8 cellular contexts compared by ENCODE assay signal in genomic region chr7:152145853-152146466, GRCh38.
A peak's percentile ranks its signal among the peaks of the same experiment; 100 is the strongest.
DNase-seq lines count a peak whose midpoint lies in the region; ATAC-seq, FAIRE-seq and TF ChIP-seq lines count a peak whose summit lies in the region.

No MANE protein-coding gene starts in this region.

- peaks cover 28% of the 10 kb centered on the region for H3F3A ChIP-seq in GM23248 (ENCODE audit: insufficient read depth)

- peak; percentile 73 for FAIRE-seq in keratinocyte (lab: Jason Lieb, UNC)

- H3K9ac ChIP-seq in GM23248, result no peak overlapping the region
- no peak overlapping the region for H3K9ac ChIP-seq in OCI-LY3 (ENCODE audit: low read length)
- no peak overlapping the region for H3K9ac ChIP-seq in keratinocyte (ENCODE audit: control insufficient read depth, extremely low read depth, insufficient read depth, low read length)

- intact Hi-C loops in MCF 10A (cut with micrococcal nuclease), result loop anchor here (2.0 to 10.0 kb wide), 3 partner anchors 271 to 561 kb away; partner anchors contain the start of gene PRKAG2
- intact Hi-C loops in tibial artery (cut with DNase I; ENCODE audit: low total_unique reads), result no loop called here

- H3K27me3 Mint-ChIP-seq in CD8-positive, alpha-beta memory T cell, result no peaks in the 10 kb centered on the region
- H3K27me3 Mint-ChIP-seq in MCF 10A (ENCODE audit: insufficient read depth, unreplicated experiment), result no peaks in the 10 kb centered on the region

- H3K9me2 ChIP-seq in GM23248 (ENCODE audit: insufficient read depth), result no peaks in the 10 kb centered on the region

- H3K9me3 Mint-ChIP-seq in CD8-positive, alpha-beta memory T cell, result no peaks in the 10 kb centered on the region
- no peaks in the 10 kb centered on the region for H3K9me3 Mint-ChIP-seq in MCF 10A (ENCODE audit: unreplicated experiment)

- BruUV-seq in MCF 10A (replicated peaks; lab: Mats Ljungman, UMichigan), result no TSS peak

- peak; percentile 63 for TF ChIP-seq CTCF in OCI-LY3 (IDR thresholded peaks at IDR 0.05; ENCODE audit: low read depth, low read length)
- peak; percentile 67 for TF ChIP-seq CTCF in MCF 10A (IDR thresholded peaks at IDR 0.05; ENCODE audit: unreplicated experiment)
- peak; percentile 60 to 74 (median 61) for TF ChIP-seq CTCF in keratinocyte (optimal IDR thresholded peaks at IDR 0.05 in 1 of 3, IDR thresholded peaks at IDR 0.05 in 1 of 3, conservative IDR thresholded peaks at IDR 0.05 in 1 of 3; ENCODE audit: extremely low read depth in 1 of 3, insufficient read depth in 2 of 3, low read length in 3 of 3)
- TF ChIP-seq CTCF in tibial artery (IDR thresholded peaks at IDR 0.05), result peak; percentile 35 to 49

- in situ Hi-C loops in GM23248 (cut with MboI), result no loop called here

- no peaks in the 10 kb centered on the region for H3K27me3 ChIP-seq in CD8-positive, alpha-beta memory T cell (ENCODE audit: insufficient read depth, low read length, poor library complexity, severe bottlenecking)
- no peaks in the 10 kb centered on the region for H3K27me3 ChIP-seq in GM23248 (replicated peaks; ENCODE audit: insufficient read depth)
- no peaks in the 10 kb centered on the region for H3K27me3 ChIP-seq in OCI-LY3 (ENCODE audit: low read depth, low read length)
- H3K27me3 ChIP-seq in keratinocyte (ENCODE audit: control insufficient read depth, extremely low read depth, insufficient read depth, low read length), result no peaks in the 10 kb centered on the region
- H3K27me3 ChIP-seq in tibial artery, result no peaks in the 10 kb centered on the region

- peak overlapping the region in 7 of 8 donors; percentile 38 to 93 (median 89) for H3K27ac Mint-ChIP-seq in CD8-positive, alpha-beta memory T cell
- peak overlapping the region; percentile 39 for H3K27ac Mint-ChIP-seq in MCF 10A (ENCODE audit: low read depth, unreplicated experiment)

- H3K9me3 ChIP-seq in CD8-positive, alpha-beta memory T cell (ENCODE audit: low read length), result no peaks in the 10 kb centered on the region
- H3K9me3 ChIP-seq in GM23248 (ENCODE audit: low read depth), result no peaks in the 10 kb centered on the region
- H3K9me3 ChIP-seq in OCI-LY3 (ENCODE audit: insufficient read depth, low read length), result no peaks in the 10 kb centered on the region
- no peaks in the 10 kb centered on the region for H3K9me3 ChIP-seq in keratinocyte (ENCODE audit: control insufficient read depth, low read depth, low read length)
- H3K9me3 ChIP-seq in tibial artery, result no peaks in the 10 kb centered on the region

- dilution Hi-C loops in keratinocyte (cut with MboI; ENCODE audit: extremely low pct_ligation_motif_present, low sequenced_read_pairs), result no loop called here

- H3K27ac ChIP-seq in CD8-positive, alpha-beta memory T cell (ENCODE audit: low read depth, low read length), result no peak overlapping the region
- 0 out of 2 replicates have a peak overlapping the region, but pooled peaks have one; percentile 11 for H3K27ac ChIP-seq in GM23248
- no peak overlapping the region for H3K27ac ChIP-seq in OCI-LY3 (ENCODE audit: low read length)
- no peak overlapping the region for H3K27ac ChIP-seq in keratinocyte (ENCODE audit: control insufficient read depth, insufficient read depth, low read length)
- H3K27ac ChIP-seq in tibial artery, result peak overlapping the region in 1 of 2 donors; percentile 26

- no peak overlapping the region for H3K4me3 ChIP-seq in CD8-positive, alpha-beta memory T cell (ENCODE audit: low read length)
- no peak overlapping the region for H3K4me3 ChIP-seq in GM23248
- H3K4me3 ChIP-seq in OCI-LY3 (ENCODE audit: low read length), result no peak overlapping the region
- no peak overlapping the region for H3K4me3 ChIP-seq in keratinocyte (ENCODE audit: control insufficient read depth in 2 of 3, extremely low read depth in 1 of 3, insufficient read depth in 2 of 3, low read depth in 1 of 3, low read length in 3 of 3)
- no peak overlapping the region for H3K4me3 ChIP-seq in tibial artery

- H4K20me1 ChIP-seq in GM23248 (ENCODE audit: insufficient read depth) (peaks cover 14% of the 10 kb centered on the region; the same call in 1 of the 2 replicates), OCI-LY3 (ENCODE audit: insufficient read depth, low read length) (0 out of 2 replicates have a peak, but pooled peaks cover 8% of the 10 kb centered on the region), keratinocyte (ENCODE audit: control insufficient read depth, extremely low read depth, insufficient read depth, low read length) (no peaks in the 10 kb centered on the region)

- H2AFZ ChIP-seq in GM23248 (no peak overlapping the region), OCI-LY3 (ENCODE audit: low read depth, low read length) (no peak overlapping the region), keratinocyte (ENCODE audit: control insufficient read depth, low read length) (no peak overlapping the region)

- peak overlapping the region in 3 of 7 donors; percentile 0 to 69 (median 10) for H3K4me3 Mint-ChIP-seq in CD8-positive, alpha-beta memory T cell
- no peak overlapping the region for H3K4me3 Mint-ChIP-seq in MCF 10A (ENCODE audit: unreplicated experiment)

- H3K4me1 Mint-ChIP-seq in CD8-positive, alpha-beta memory T cell, result peaks cover 39 to 46% (median 40%) of the 10 kb centered on the region in 3 donors
- H3K4me1 Mint-ChIP-seq in MCF 10A (ENCODE audit: insufficient read depth, unreplicated experiment), result peaks cover 5% of the 10 kb centered on the region

- POLR2A ChIA-PET in CD8-positive, alpha-beta memory T cell (lab: Charles Lee), result no interaction called here
- POLR2A ChIA-PET in MCF 10A (lab: Yijun Ruan, JAX), result no interaction called here

- peaks cover 27% of the 10 kb centered on the region for H3K36me3 ChIP-seq in CD8-positive, alpha-beta memory T cell (ENCODE audit: insufficient read depth, low read length)
- peaks cover 72% of the 10 kb centered on the region for H3K36me3 ChIP-seq in GM23248 (ENCODE audit: low read depth)
- H3K36me3 ChIP-seq in OCI-LY3 (replicated peaks; ENCODE audit: low read depth, low read length), result peaks cover 67% of the 10 kb centered on the region
- peaks cover 21 to 22% of the 10 kb centered on the region in 2 experiments for H3K36me3 ChIP-seq in keratinocyte (ENCODE audit: control insufficient read depth in 2 of 2, extremely low read depth in 1 of 2, insufficient read depth in 2 of 2, low read length in 2 of 2)
- peaks cover 44 to 97% (median 79%) of the 10 kb centered on the region in 3 donors for H3K36me3 ChIP-seq in tibial artery

- DNase-seq in CD8-positive, alpha-beta memory T cell, result peak in 2 of 5 donors; percentile 23 to 46
- DNase-seq in GM23248 (peak; percentile 67), MCF 10A (ENCODE audit: unreplicated experiment) (peak; percentile 64), keratinocyte (ENCODE audit: low read depth, low spot score) (no peak), tibial artery (no peak)

- CTCF ChIA-PET in CD8-positive, alpha-beta memory T cell (lab: Charles Lee), result interaction anchor here (0.9 to 1.4 kb wide), 4 partner anchors 13 to 364 kb away, joined by 3 to 4 read pairs (median 4); no protein-coding TSS in a partner anchor
- CTCF ChIA-PET in MCF 10A (lab: Yijun Ruan, JAX), result interaction anchor here (0.6 to 4.0 kb wide), 23 partner anchors 8 to 578 kb away, joined by 3 to 48 read pairs (median 4); no protein-coding TSS in a partner anchor

- no peaks in the 10 kb centered on the region for H3K9me1 ChIP-seq in keratinocyte (ENCODE audit: control insufficient read depth, extremely low read depth, insufficient read depth, low read length)

- no peak overlapping the region for H3K4me2 ChIP-seq in GM23248 (ENCODE audit: unreplicated experiment)
- H3K4me2 ChIP-seq in OCI-LY3 (ENCODE audit: low read length), result no peak overlapping the region
- H3K4me2 ChIP-seq in keratinocyte (ENCODE audit: control insufficient read depth, extremely low read depth, insufficient read depth, low read depth, low read length), result no peak overlapping the region

- ATAC-seq in GM21825 (IDR thresholded peaks at IDR 0.05; ENCODE audit: unreplicated experiment) (no peak), GM19395 (IDR thresholded peaks at IDR 0.05; ENCODE audit: unreplicated experiment) (no peak)

- H3K4me1 ChIP-seq in CD8-positive, alpha-beta memory T cell (ENCODE audit: insufficient read depth, low read length), result peaks cover 42% of the 10 kb centered on the region
- H3K4me1 ChIP-seq in GM23248 (ENCODE audit: insufficient read depth) (peaks cover 17% of the 10 kb centered on the region), OCI-LY3 (ENCODE audit: low read length) (no peaks in the 10 kb centered on the region), keratinocyte (ENCODE audit: control insufficient read depth, extremely low read depth, insufficient read depth, low read length) (no peaks in the 10 kb centered on the region), tibial artery (peaks cover 0 to 12% (median 6%) of the 10 kb centered on the region in 4 donors)

- H3K79me2 ChIP-seq in GM23248 (ENCODE audit: insufficient read depth) (no peaks in the 10 kb centered on the region), OCI-LY3 (ENCODE audit: low read length) (no peaks in the 10 kb centered on the region), keratinocyte (ENCODE audit: control insufficient read depth, insufficient read depth, low read length) (no peaks in the 10 kb centered on the region)

- H3K36me3 Mint-ChIP-seq in CD8-positive, alpha-beta memory T cell, result peaks cover 3 to 75% (median 35%) of the 10 kb centered on the region in 3 donors
- H3K36me3 Mint-ChIP-seq in MCF 10A (ENCODE audit: insufficient read depth, unreplicated experiment), result peaks cover 79% of the 10 kb centered on the region

- 71 to 81% methylated on average over 4 of the region's 4 CpGs for WGBS in GM23248 (ENCODE audit: low coverage in 1 of 2, low lambda C conversion rate in 2 of 2, missing lambda C conversion rate in 2 of 2), 2 experiments

Comparison
In these comparisons a context has a peak if more than half of its experiments do, and no peak if none do; other contexts are left out.
1. DNase-seq: peak in GM23248 (single experiment) and MCF 10A (single experiment); none in keratinocyte (single experiment) and tibial artery (0 of 2).
2. Peak in every context shown above with its lines, with median percentiles within 50 percentile points of each other: CTCF ChIP-seq.